18 cellular contexts compared by ENCODE assay signal in genomic region chr10:114393482-114393881, GRCh38. TPM values are rescaled to one million over a fixed set of nuclear protein-coding genes. Genes with fewer than 3 reads are reported as not detected.
A peak's percentile ranks its signal among the peaks of the same experiment; 100 is the strongest.
DNase-seq lines count a peak whose midpoint lies in the region; ATAC-seq, FAIRE-seq and TF ChIP-seq lines count a peak whose summit lies in the region.
"Had no signal": no experiment of that assay in that cellular context is flagged by ENCODE, and none has a peak within 500 bp of the region (broad histone marks: within the 10 kb centered on the region; RNA-seq: fewer than 3 reads in every experiment).

No MANE protein-coding gene starts in this region.

- SMC1A ChIA-PET in GM12878 (lab: Charles Lee; ENCODE audit: uncharacterized antibody, unreplicated experiment), result no interaction called here

- H3K27ac ChIP-seq in GM12878 (ENCODE audit: control insufficient read depth, insufficient read depth), result no peak overlapping the region
- H3K27ac ChIP-seq: ascending aorta, pancreas had no signal

- no peak overlapping the region for H3K9ac ChIP-seq in GM12878 (ENCODE audit: control insufficient read depth, insufficient read depth, low read length)

- CTCF ChIA-PET in GM12878 (lab: Yijun Ruan, JAX), result no interaction called here

- DNase-seq in ACHN (peak; percentile 15), GM12878 (ENCODE audit: low read depth, low spot score) (no peak), fibroblast of mammary gland (ENCODE audit: low read depth) (peak; percentile 64), osteocyte (ENCODE audit: extremely low spot score, unreplicated experiment) (no peak), DMS114 treated with DMSO at 0.1 percent for 48 hours (lab: John Stamatoyannopoulos, UW; ENCODE audit: unreplicated experiment) (no peak), NCI-H2196 (lab: John Stamatoyannopoulos, UW; ENCODE audit: unreplicated experiment) (no peak)
- DNase-seq: CD8-positive, alpha-beta memory T cell; effector memory CD4-positive, alpha-beta T cell; EL; mucosa of descending colon; NCI-H1436 treated with DMSO at 0.1 percent for 48 hours; NCI-H510A treated with DMSO at 0.1 percent for 48 hours; OCI-M1; pancreas; substantia nigra had no signal

- TF ChIP-seq RAD21 in GM12878 (IDR thresholded peaks at IDR 0.05; ENCODE audit: insufficient read depth, low read depth, low read length), result no peak

- WGBS in GM12878 (ENCODE audit: insufficient coverage, insufficient replicate concordance, low lambda C conversion rate, missing lambda C conversion rate), result 49% methylated on average over 11 of the region's 11 CpGs

- H3K4me3 Mint-ChIP-seq in osteocyte (ENCODE audit: unreplicated experiment), result no peak overlapping the region
- H3K4me3 Mint-ChIP-seq: CD8-positive, alpha-beta memory T cell had no signal

- BruUV-seq in GM12878 (replicated peaks; lab: Mats Ljungman, UMichigan), result no TSS peak

- ATAC-seq in GM12878 (no peak), GM19395 (IDR thresholded peaks at IDR 0.05; ENCODE audit: unreplicated experiment) (no peak), HG03108 (IDR thresholded peaks at IDR 0.05; ENCODE audit: unreplicated experiment) (no peak)
- ATAC-seq: mucosa of descending colon had no signal

- no peaks in the 10 kb centered on the region for H3K27me3 ChIP-seq in GM12878 (replicated peaks in 1 of 2; ENCODE audit: control insufficient read depth in 2 of 2, insufficient read depth in 2 of 2, low read length in 1 of 2)
- H3K27me3 ChIP-seq: ascending aorta, pancreas had no signal

- POLR2A ChIA-PET in GM12878 (lab: Charles Lee), result no interaction called here

- no peak for FAIRE-seq in GM12878 (lab: Jason Lieb, UNC)
- FAIRE-seq: pancreas had no signal

- H3K27ac Mint-ChIP-seq in osteocyte (ENCODE audit: unreplicated experiment), result peak overlapping the region; percentile 33
- H3K27ac Mint-ChIP-seq: CD8-positive, alpha-beta memory T cell had no signal

- peaks cover 12% of the 10 kb centered on the region; the same call in 2 of the 3 replicates for H3K9me3 ChIP-seq in GM12878 (replicated peaks; ENCODE audit: control insufficient read depth, insufficient read depth, low read length)
- H3K9me3 ChIP-seq: ascending aorta, mucosa of descending colon, pancreas had no signal

- no peak overlapping the region for H3K4me2 ChIP-seq in GM12878 (ENCODE audit: control insufficient read depth, insufficient read depth)

- H3K9me3 Mint-ChIP-seq in osteocyte (ENCODE audit: unreplicated experiment), result no peaks in the 10 kb centered on the region
- H3K9me3 Mint-ChIP-seq: CD8-positive, alpha-beta memory T cell had no signal

- no peak for TF ChIP-seq POLR2A in GM12878 (IDR thresholded peaks at IDR 0.05; ENCODE audit: low read depth, low read length)

- H3K27me3 Mint-ChIP-seq in osteocyte (ENCODE audit: unreplicated experiment), result no peaks in the 10 kb centered on the region

- no peaks in the 10 kb centered on the region for H3K79me2 ChIP-seq in GM12878 (ENCODE audit: control insufficient read depth, insufficient read depth, low read length)

- no peak for TF ChIP-seq EP300 in GM12878 (IDR thresholded peaks at IDR 0.05; ENCODE audit: borderline replicate concordance in 1 of 2, control insufficient read depth in 1 of 2, low read depth in 2 of 2, low read length in 2 of 2)

- TF ChIP-seq CTCF in GM12878 (IDR thresholded peaks at IDR 0.05 in 2 of 3, conservative IDR thresholded peaks at IDR 0.05 in 1 of 3; ENCODE audit: control insufficient read depth in 2 of 3, extremely low read depth in 1 of 3, insufficient read depth in 1 of 3, low read depth in 3 of 3, low read length in 3 of 3) (no peak), fibroblast of mammary gland (conservative IDR thresholded peaks at IDR 0.05; ENCODE audit: control insufficient read depth, insufficient read depth, low read depth, low read length) (no peak), osteocyte (IDR thresholded peaks at IDR 0.05) (no peak)

- RAD21 ChIA-PET in GM12878 (lab: Charles Lee; ENCODE audit: unreplicated experiment), result no interaction called here

- intact Hi-C loops in GM12878 (cut with micrococcal nuclease; ENCODE audit: unreplicated experiment), result no loop called here

- H3K4me1 Mint-ChIP-seq in osteocyte (ENCODE audit: unreplicated experiment), result peaks cover 67% of the 10 kb centered on the region
- H3K4me1 Mint-ChIP-seq: CD8-positive, alpha-beta memory T cell had no signal

- H4K20me1 ChIP-seq in GM12878 (ENCODE audit: control insufficient read depth, insufficient read depth), result no peaks in the 10 kb centered on the region

- in situ Hi-C loops in ACHN (cut with HindIII; ENCODE audit: low pct_ligation_motif_present, low pct_unique_long_range_greater_than_20kb, low sequenced_read_pairs), result no loop called here
- in situ Hi-C loops in GM12878 (cut with MboI), result no loop called here

- no peaks in the 10 kb centered on the region for H3K36me3 ChIP-seq in GM12878 (ENCODE audit: control insufficient read depth in 2 of 2, insufficient read depth in 2 of 2, low read length in 1 of 2)
- H3K36me3 ChIP-seq: ascending aorta, pancreas had no signal

- no peaks in the 10 kb centered on the region for H3K36me3 Mint-ChIP-seq in osteocyte (ENCODE audit: unreplicated experiment)
- H3K36me3 Mint-ChIP-seq: CD8-positive, alpha-beta memory T cell had no signal

- H3K4me1 ChIP-seq in GM12878 (ENCODE audit: control insufficient read depth, insufficient read depth, low read length), result peaks cover 30% of the 10 kb centered on the region

- H3K4me3 ChIP-seq in GM12878 (no peak overlapping the region), fibroblast of mammary gland (ENCODE audit: control insufficient read depth, low read depth, low read length) (no peak overlapping the region)
- H3K4me3 ChIP-seq: ascending aorta, mucosa of descending colon, pancreas had no signal

- H2AFZ ChIP-seq in GM12878 (ENCODE audit: control insufficient read depth, low read depth, low read length), result peak overlapping the region; percentile 25; the same call in 1 of the 2 replicates

TF ChIP-seq in GM12878, 131 proteins besides CTCF, POLR2A, EP300 and RAD21:
- TF ChIP-seq ZBED1 (IDR thresholded peaks at IDR 0.05; ENCODE audit: borderline replicate concordance) (no peak), IRF4 (IDR thresholded peaks at IDR 0.05; ENCODE audit: low read depth, low read length) (no peak), JUNB (IDR thresholded peaks at IDR 0.05) (no peak), KAT2A (conservative IDR thresholded peaks at IDR 0.05; ENCODE audit: control insufficient read depth, low read depth, low read length) (no peak), SMAD5 (IDR thresholded peaks at IDR 0.05; ENCODE audit: low read depth) (no peak)
- TF ChIP-seq, protein P1, sequence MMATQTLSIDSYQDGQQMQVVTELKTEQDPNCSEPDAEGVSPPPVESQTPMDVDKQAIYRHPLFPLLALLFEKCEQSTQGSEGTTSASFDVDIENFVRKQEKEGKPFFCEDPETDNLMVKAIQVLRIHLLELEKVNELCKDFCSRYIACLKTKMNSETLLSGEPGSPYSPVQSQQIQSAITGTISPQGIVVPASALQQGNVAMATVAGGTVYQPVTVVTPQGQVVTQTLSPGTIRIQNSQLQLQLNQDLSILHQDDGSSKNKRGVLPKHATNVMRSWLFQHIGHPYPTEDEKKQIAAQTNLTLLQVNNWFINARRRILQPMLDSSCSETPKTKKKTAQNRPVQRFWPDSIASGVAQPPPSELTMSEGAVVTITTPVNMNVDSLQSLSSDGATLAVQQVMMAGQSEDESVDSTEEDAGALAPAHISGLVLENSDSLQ (IDR thresholded peaks at IDR 0.05), result no peak

RNA-seq across cellular contexts. Expression of gene AFAP1L2, which starts 10.8 kb away (rescaled TPM):
- 1.2 and 1.5 TPM in 2 replicates for total RNA-seq in GM12878 (2013; cell fraction: nucleolus; rRNA removed)
- total RNA-seq in GM12878 (2014; rRNA removed) (0.71 and 1.1 TPM in 2 replicates), GM12878 (2014; rRNA removed; fragmentation: Illumina TruSeq; extraction: Trizol) (0.27 and 0.32 TPM in 2 replicates), GM12878 (2021) (0.37 and 0.49 TPM in 2 replicates), osteocyte (4.0 and 5.7 TPM in 2 replicates)
- polyA plus RNA-seq in GM12878 (2011; ENCODE audit: low read depth), result 2.0 TPM
- polyA plus RNA-seq in GM12878 (2011; rRNA removed) (2.7 and 4.0 TPM in 2 replicates), GM12878 (2014; fragmentation: Illumina TruSeq; extraction: Trizol) (0.32 and 0.43 TPM in 2 replicates), GM12878 (2014; fragmentation: Nextera tagmentation; extraction: Ambion mirVana) (under 1 TPM; 0.03 to 0.07 TPM), GM12878 (2014; rRNA removed) (0.41 and 0.76 TPM in 2 replicates), GM12878 (2016; fragmentation: Nextera tagmentation; extraction: Ambion mirVana) (under 1 TPM; 0.31 to 0.37 TPM)
- polyA plus RNA-seq in GM12878 (2011; cell fraction: cytosol; rRNA removed), result 5.0 and 5.3 TPM in 2 replicates
- polyA plus RNA-seq in GM12878 (2011; cell fraction: nucleus; rRNA removed), result 10.6 and 13.4 TPM in 2 replicates
- polyA plus RNA-seq in GM12878 (2012), result 3.0 and 3.2 TPM in 2 replicates
- 3.6 and 8.2 TPM in 2 replicates for polyA minus RNA-seq in GM12878 (2011; rRNA and poly(A)+ RNA removed)
- polyA minus RNA-seq in GM12878 (2011; cell fraction: cytosol; rRNA and poly(A)+ RNA removed), result 3.6 and 4.4 TPM in 2 replicates
- 2.7 and 5.7 TPM in 2 replicates for polyA minus RNA-seq in GM12878 (2011; cell fraction: nucleus; rRNA and poly(A)+ RNA removed)

Comparison
In these comparisons a context has a peak if more than half of its experiments do, and no peak if none do; other contexts are left out.
1. DNase-seq: peak in ACHN (single experiment) and fibroblast of mammary gland (single experiment); none in GM12878 (single experiment), osteocyte (single experiment), DMS114 treated with DMSO at 0.1 percent for 48 hours (single experiment) and NCI-H2196 (single experiment).